In the genomic region with DNA sequence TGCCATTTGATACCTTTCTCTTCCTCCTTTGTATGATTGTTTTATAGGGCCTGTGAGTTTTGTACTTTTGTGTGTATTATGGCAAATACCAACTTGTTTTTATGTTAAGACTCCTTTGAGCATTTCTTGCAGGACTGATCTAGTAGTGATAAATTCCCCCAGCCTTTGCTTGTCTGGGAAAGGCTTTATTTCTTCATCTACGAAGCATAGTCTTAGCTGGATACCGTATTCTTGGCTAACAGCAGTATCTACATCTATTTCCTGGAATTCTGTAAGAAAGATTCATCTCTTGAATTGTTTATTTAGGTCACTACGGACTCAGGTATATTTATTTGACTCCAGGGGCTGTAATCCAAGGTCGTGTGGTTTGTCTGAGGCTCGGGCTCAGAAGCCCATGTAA, we compare ENCODE assay signal across 34 cellular contexts. TPM values are rescaled to one million over a fixed set of nuclear protein-coding genes. Genes with fewer than 3 reads are reported as not detected.
"Had no signal": no experiment of that assay in that cellular context is flagged by ENCODE, and none has a peak within 500 bp of the region (broad histone marks: within the 10 kb centered on the region; RNA-seq: fewer than 3 reads in every experiment).

No MANE protein-coding gene starts in this region.

- H3K27ac Mint-ChIP-seq: activated B cell treated with CpG ODN at 0.5 μM for 24 hours; activated CD4-positive, alpha-beta memory T cell treated with anti-CD3 and anti-CD28 coated beads for 36 hours; activated CD4-positive, alpha-beta T cell treated with anti-CD3 and anti-CD28 coated beads, Interleukin-2, amount 10 ng/mL, durations not matched to agents 24 days and 14 days; activated CD8-positive, alpha-beta memory T cell treated with anti-CD3 and anti-CD28 coated beads, Interleukin-2, amount 10 ng/mL, durations not matched to agents 7 days and 5 days; activated CD8-positive, alpha-beta T cell treated with anti-CD3 and anti-CD28 coated beads, Interleukin-2, amount 10 ng/mL, durations not matched to agents 7 days and 5 days; activated naive CD4-positive, alpha-beta T cell treated with anti-CD3 and anti-CD28 coated beads, Interleukin-2, amount 10 ng/mL, durations not matched to agents 7 days and 5 days; activated naive CD4-positive, alpha-beta T cell treated with anti-CD3 and anti-CD28 coated beads, Interleukin-2, amount 50 U/mL, for 24 hours; activated naive CD8-positive, alpha-beta T cell; activated naive CD8-positive, alpha-beta T cell treated with anti-CD3 and anti-CD28 coated beads, Interleukin-2, amount 10 ng/mL, durations not matched to agents 7 days and 5 days; activated naive CD8-positive, alpha-beta T cell treated with anti-CD3 and anti-CD28 coated beads, Interleukin-2, amount 50 U/mL, for 24 hours; activated T-cell treated with anti-CD3 and anti-CD28 coated beads, Interleukin-2, amount 50 U/mL, for 24 hours; activated T-helper 2 cell treated with anti-CD3 and anti-CD28 coated beads, Interferon-gamma antibody, Interleukin-2, Interleukin-4, amounts not matched to agents 10 μg/mL and 5 μg/mL and 100 μg/mL, durations not matched to agents 14 hours and 24 hours and 36 hours; brain; T-helper 1 cell treated with Interleukin-12 subunit alpha and Interleukin-12 subunit beta and Interleukin-4 antibody, amounts not matched to agents 30 μg/mL and 1 μg/mL, for 36 hours; T-helper 2 cell treated with Interferon-gamma antibody and Interleukin-4, amounts not matched to agents 5 μg/mL and 100 μg/mL, for 36 hours had no signal

- H3K4me3 ChIP-seq: ascending aorta, cardiac muscle cell had no signal

- H3K9me3 ChIP-seq: ascending aorta had no signal

- ATAC-seq: activated CD8-positive, alpha-beta memory T cell treated with anti-CD3 and anti-CD28 coated beads, Interleukin-2, amount 10 ng/mL, durations not matched to agents 7 days and 5 days; activated naive CD8-positive, alpha-beta T cell treated with anti-CD3 and anti-CD28 coated beads, Interleukin-2, amount 50 U/mL, for 24 hours had no signal

- H3K27me3 ChIP-seq: ascending aorta, cardiac muscle cell had no signal

- H3K4me3 Mint-ChIP-seq: activated B cell treated with CpG ODN at 0.5 μM for 24 hours; activated CD4-positive, alpha-beta memory T cell treated with anti-CD3 and anti-CD28 coated beads for 36 hours; activated CD4-positive, alpha-beta T cell treated with anti-CD3 and anti-CD28 coated beads, Interleukin-2, amount 10 ng/mL, durations not matched to agents 24 days and 14 days; activated CD8-positive, alpha-beta memory T cell treated with anti-CD3 and anti-CD28 coated beads, Interleukin-2, amount 10 ng/mL, durations not matched to agents 7 days and 5 days; activated CD8-positive, alpha-beta T cell treated with anti-CD3 and anti-CD28 coated beads, Interleukin-2, amount 10 ng/mL, durations not matched to agents 7 days and 5 days; activated naive CD4-positive, alpha-beta T cell treated with anti-CD3 and anti-CD28 coated beads, Interleukin-2, amount 10 ng/mL, durations not matched to agents 7 days and 5 days; activated naive CD4-positive, alpha-beta T cell treated with anti-CD3 and anti-CD28 coated beads, Interleukin-2, amount 50 U/mL, for 24 hours; activated naive CD8-positive, alpha-beta T cell; activated naive CD8-positive, alpha-beta T cell treated with anti-CD3 and anti-CD28 coated beads, Interleukin-2, amount 10 ng/mL, durations not matched to agents 7 days and 5 days; activated naive CD8-positive, alpha-beta T cell treated with anti-CD3 and anti-CD28 coated beads, Interleukin-2, amount 50 U/mL, for 24 hours; activated T-cell treated with anti-CD3 and anti-CD28 coated beads, Interleukin-2, amount 50 U/mL, for 24 hours; brain; central memory CD8-positive, alpha-beta T cell; T-helper 1 cell treated with Interleukin-12 subunit alpha and Interleukin-12 subunit beta and Interleukin-4 antibody, amounts not matched to agents 30 μg/mL and 1 μg/mL, for 36 hours; T-helper 2 cell treated with Interferon-gamma antibody and Interleukin-4, amounts not matched to agents 5 μg/mL and 100 μg/mL, for 36 hours had no signal

- H3K9me3 Mint-ChIP-seq: activated CD4-positive, alpha-beta T cell treated with anti-CD3 and anti-CD28 coated beads, Interleukin-2, amount 10 ng/mL, durations not matched to agents 24 days and 14 days; activated naive CD4-positive, alpha-beta T cell treated with anti-CD3 and anti-CD28 coated beads, Interleukin-2, amount 10 ng/mL, durations not matched to agents 7 days and 5 days; activated naive CD4-positive, alpha-beta T cell treated with anti-CD3 and anti-CD28 coated beads, Interleukin-2, amount 50 U/mL, for 24 hours; activated naive CD8-positive, alpha-beta T cell treated with anti-CD3 and anti-CD28 coated beads, Interleukin-2, amount 10 ng/mL, durations not matched to agents 7 days and 5 days; activated naive CD8-positive, alpha-beta T cell treated with anti-CD3 and anti-CD28 coated beads, Interleukin-2, amount 50 U/mL, for 24 hours; activated T-cell treated with anti-CD3 and anti-CD28 coated beads, Interleukin-2, amount 50 U/mL, for 24 hours; activated T-helper 2 cell treated with anti-CD3 and anti-CD28 coated beads, Interferon-gamma antibody, Interleukin-2, Interleukin-4, amounts not matched to agents 10 μg/mL and 5 μg/mL and 100 μg/mL, durations not matched to agents 14 hours and 24 hours and 36 hours; central memory CD8-positive, alpha-beta T cell; T-helper 1 cell treated with Interleukin-12 subunit alpha and Interleukin-12 subunit beta and Interleukin-4 antibody, amounts not matched to agents 30 μg/mL and 1 μg/mL, for 36 hours; T-helper 2 cell treated with Interferon-gamma antibody and Interleukin-4, amounts not matched to agents 5 μg/mL and 100 μg/mL, for 36 hours had no signal

- H3K27ac ChIP-seq: ascending aorta, cardiac muscle cell, VCaP had no signal

- DNase-seq: activated B cell treated with CpG ODN at 0.5 μM for 24 hours; activated CD4-positive, alpha-beta T cell treated with anti-CD3 and anti-CD28 coated beads for 4 hours; activated CD4-positive, alpha-beta T cell treated with anti-CD3 and anti-CD28 coated beads, Interleukin-2, amount 10 ng/mL, durations not matched to agents 24 days and 14 days; activated CD4-positive, alpha-beta T cell treated with anti-CD3 and anti-CD28 coated beads, Interleukin-2, amount 50 U/mL, for 1 hour; activated CD4-positive, alpha-beta T cell treated with anti-CD3 and anti-CD28 coated beads, Interleukin-2, amount 50 U/mL, for 4 hours; activated CD4-positive, CD25-positive, alpha-beta regulatory T cell treated with anti-CD3 and anti-CD28 coated beads, Interleukin-2, amount 50 U/mL, for 72 hours; activated CD8-positive, alpha-beta memory T cell treated with anti-CD3 and anti-CD28 coated beads for 24 hours; activated CD8-positive, alpha-beta memory T cell treated with anti-CD3 and anti-CD28 coated beads, Interleukin-2, amount 10 ng/mL, durations not matched to agents 7 days and 5 days; activated CD8-positive, alpha-beta memory T cell treated with anti-CD3 and anti-CD28 coated beads, Interleukin-2, amount 50 U/mL, for 48 hours; activated effector memory CD4-positive, alpha-beta T cell treated with Interleukin-2 at 50 U/mL for 16 hours; activated gamma-delta T cell; activated naive CD4-positive, alpha-beta T cell treated with anti-CD3 and anti-CD28 coated beads, Interleukin-2, amount 10 ng/mL, durations not matched to agents 7 days and 5 days; activated naive CD4-positive, alpha-beta T cell treated with Interleukin-2 at 50 U/mL for 16 hours; activated naive CD8-positive, alpha-beta T cell treated with anti-CD3 and anti-CD28 coated beads, Interleukin-2, amount 10 ng/mL, durations not matched to agents 7 days and 5 days; activated naive CD8-positive, alpha-beta T cell treated with anti-CD3 and anti-CD28 coated beads, Interleukin-2, amount 50 U/mL, for 24 hours; activated T-cell treated with anti-CD3 and anti-CD28 coated beads, Interleukin-2, amount 50 U/mL, for 24 hours; amygdala; anterior cingulate cortex; caudate nucleus; cerebellar nuclear complex; T-helper 1 cell; T-helper 9 cell had no signal

- H3K36me3 Mint-ChIP-seq: activated CD4-positive, alpha-beta memory T cell treated with anti-CD3 and anti-CD28 coated beads for 36 hours; activated CD8-positive, alpha-beta memory T cell treated with anti-CD3 and anti-CD28 coated beads, Interleukin-2, amount 10 ng/mL, durations not matched to agents 7 days and 5 days; activated naive CD4-positive, alpha-beta T cell treated with anti-CD3 and anti-CD28 coated beads, Interleukin-2, amount 10 ng/mL, durations not matched to agents 7 days and 5 days had no signal

- H3K27me3 Mint-ChIP-seq: activated B cell treated with CpG ODN at 0.5 μM for 24 hours; activated CD4-positive, alpha-beta memory T cell treated with anti-CD3 and anti-CD28 coated beads for 36 hours; activated CD4-positive, alpha-beta T cell treated with anti-CD3 and anti-CD28 coated beads, Interleukin-2, amount 10 ng/mL, durations not matched to agents 24 days and 14 days; activated naive CD4-positive, alpha-beta T cell treated with anti-CD3 and anti-CD28 coated beads, Interleukin-2, amount 50 U/mL, for 24 hours; activated naive CD8-positive, alpha-beta T cell; activated naive CD8-positive, alpha-beta T cell treated with anti-CD3 and anti-CD28 coated beads, Interleukin-2, amount 10 ng/mL, durations not matched to agents 7 days and 5 days; activated T-cell treated with anti-CD3 and anti-CD28 coated beads, Interleukin-2, amount 50 U/mL, for 24 hours had no signal

- H3K36me3 ChIP-seq: cardiac muscle cell had no signal

RNA-seq across cellular contexts. Expression of a gene that starts 14.4 kb away (rescaled TPM):
- total RNA-seq: activated CD4-positive, alpha-beta memory T cell treated with anti-CD3 and anti-CD28 coated beads for 36 hours; activated CD4-positive, alpha-beta T cell treated with anti-CD3 and anti-CD28 coated beads, Interleukin-2, amount 10 ng/mL, durations not matched to agents 24 days and 14 days; activated CD8-positive, alpha-beta memory T cell treated with anti-CD3 and anti-CD28 coated beads, Interleukin-2, amount 10 ng/mL, durations not matched to agents 7 days and 5 days; activated CD8-positive, alpha-beta T cell treated with anti-CD3 and anti-CD28 coated beads, Interleukin-2, amount 10 ng/mL, durations not matched to agents 7 days and 5 days; activated T-helper 2 cell treated with anti-CD3 and anti-CD28 coated beads, Interferon-gamma antibody, Interleukin-2, Interleukin-4, amounts not matched to agents 10 μg/mL and 5 μg/mL and 100 μg/mL, durations not matched to agents 14 hours and 24 hours and 36 hours had no signal
